In genomic region chr1:150154143-150154542, GRCh38 we compare ENCODE assay signal across 12 cellular contexts. TPM values are rescaled to one million over a fixed set of nuclear protein-coding genes. Genes with fewer than 3 reads are reported as not detected.
DNase-seq lines count a peak whose midpoint lies in the region; ATAC-seq and TF ChIP-seq lines count a peak whose summit lies in the region.
"Had no signal": no experiment of that assay in that cellular context is flagged by ENCODE, and none has a peak within 500 bp of the region (broad histone marks: within the 10 kb centered on the region; RNA-seq: fewer than 3 reads in every experiment).

No MANE protein-coding gene starts in this region.

- no peak for TF ChIP-seq CTCF in left ventricle myocardium inferior (IDR thresholded peaks at IDR 0.05; ENCODE audit: borderline replicate concordance)

- peaks cover 3% of the 10 kb centered on the region for H3K27me3 Mint-ChIP-seq in activated CD4-positive, alpha-beta T cell treated with anti-CD3 and anti-CD28 coated beads, Interleukin-2, amount 10 ng/mL, durations not matched to agents 7 days and 5 days
- no peaks in the 10 kb centered on the region for H3K27me3 Mint-ChIP-seq in activated CD4-positive, alpha-beta T cell treated with anti-CD3 and anti-CD28 coated beads, Interleukin-2, amount 10 ng/mL, durations not matched to agents 24 days and 14 days
- H3K27me3 Mint-ChIP-seq in activated T-helper 1 cell treated with anti-CD3 and anti-CD28 coated beads, Interleukin-12 subunit alpha, Interleukin-12 subunit beta, Interleukin-2, Interleukin-4 antibody, amounts not matched to agents 30 ng/mL and 10 ng/mL and 1 ng/mL, durations not matched to agents 14 hours and 24 hours and 36 hours (ENCODE audit: insufficient read depth): peaks cover 4% of the 10 kb centered on the region
- no peaks in the 10 kb centered on the region for H3K27me3 Mint-ChIP-seq in stimulated activated naive B cell treated with anti-CD40 and anti-IgM and Interleukin-4, amounts not matched to agents 10 μg/mL and 1 μg/mL and 100 μg/mL, for 72 hours
- H3K27me3 Mint-ChIP-seq: activated naive CD4-positive, alpha-beta T cell treated with anti-CD3 and anti-CD28 coated beads, Interleukin-2, amount 50 U/mL, for 24 hours had no signal

- peaks cover 51% of the 10 kb centered on the region for H3K4me1 ChIP-seq in left ventricle myocardium inferior

- POLR2A ChIA-PET in activated CD4-positive, alpha-beta T cell treated with anti-CD3 and anti-CD28 coated beads, Interleukin-2, amount 10 ng/mL, durations not matched to agents 7 days and 5 days (lab: Charles Lee): no interaction called here

- H3K4me1 Mint-ChIP-seq in activated CD4-positive, alpha-beta T cell treated with anti-CD3 and anti-CD28 coated beads, Interleukin-2, amount 10 ng/mL, durations not matched to agents 7 days and 5 days: peaks cover 62% of the 10 kb centered on the region
- peaks cover 47% of the 10 kb centered on the region for H3K4me1 Mint-ChIP-seq in activated CD4-positive, alpha-beta T cell treated with anti-CD3 and anti-CD28 coated beads, Interleukin-2, amount 10 ng/mL, durations not matched to agents 24 days and 14 days
- H3K4me1 Mint-ChIP-seq in activated T-helper 1 cell treated with anti-CD3 and anti-CD28 coated beads, Interleukin-12 subunit alpha, Interleukin-12 subunit beta, Interleukin-2, Interleukin-4 antibody, amounts not matched to agents 30 ng/mL and 10 ng/mL and 1 ng/mL, durations not matched to agents 14 hours and 24 hours and 36 hours (ENCODE audit: low read depth): peaks cover 35% of the 10 kb centered on the region
- H3K4me1 Mint-ChIP-seq in stimulated activated naive B cell treated with anti-CD40 and anti-IgM and Interleukin-4, amounts not matched to agents 10 μg/mL and 1 μg/mL and 100 μg/mL, for 72 hours: peaks cover 55 to 80% of the 10 kb centered on the region in 2 donors

- H3K4me3 Mint-ChIP-seq in activated CD4-positive, alpha-beta T cell treated with anti-CD3 and anti-CD28 coated beads, Interleukin-2, amount 10 ng/mL, durations not matched to agents 7 days and 5 days: no peak overlapping the region
- no peak overlapping the region for H3K4me3 Mint-ChIP-seq in activated CD4-positive, alpha-beta T cell treated with anti-CD3 and anti-CD28 coated beads, Interleukin-2, amount 10 ng/mL, durations not matched to agents 24 days and 14 days
- no peak overlapping the region for H3K4me3 Mint-ChIP-seq in activated T-helper 1 cell treated with anti-CD3 and anti-CD28 coated beads, Interleukin-12 subunit alpha, Interleukin-12 subunit beta, Interleukin-2, Interleukin-4 antibody, amounts not matched to agents 30 ng/mL and 10 ng/mL and 1 ng/mL, durations not matched to agents 14 hours and 24 hours and 36 hours
- H3K4me3 Mint-ChIP-seq in stimulated activated naive B cell treated with anti-CD40 and anti-IgM and Interleukin-4, amounts not matched to agents 10 μg/mL and 1 μg/mL and 100 μg/mL, for 72 hours: peak overlapping the region in 1 of 2 donors; percentile 22
- H3K4me3 Mint-ChIP-seq: activated naive CD4-positive, alpha-beta T cell treated with anti-CD3 and anti-CD28 coated beads, Interleukin-2, amount 50 U/mL, for 24 hours had no signal

- peak overlapping the region; percentile 92 for H3K27ac ChIP-seq in left ventricle myocardium inferior (replicated peaks)

- no peak for DNase-seq in activated CD4-positive, alpha-beta T cell treated with anti-CD3 and anti-CD28 coated beads, Interleukin-2, amount 10 ng/mL, durations not matched to agents 7 days and 5 days
- DNase-seq in activated CD4-positive, alpha-beta T cell treated with anti-CD3 and anti-CD28 coated beads, Interleukin-2, amount 10 ng/mL, durations not matched to agents 24 days and 14 days: no peak
- no peak for DNase-seq in activated T-helper 1 cell treated with anti-CD3 and anti-CD28 coated beads, Interleukin-12 subunit alpha, Interleukin-12 subunit beta, Interleukin-2, Interleukin-4 antibody, amounts not matched to agents 30 ng/mL and 10 ng/mL and 1 ng/mL, durations not matched to agents 14 hours and 24 hours and 36 hours (ENCODE audit: low spot score)
- no peak for DNase-seq in left ventricle myocardium inferior
- no peak for DNase-seq in stimulated activated naive B cell treated with anti-CD40 and anti-IgM and Interleukin-4, amounts not matched to agents 10 μg/mL and 1 μg/mL and 100 μg/mL, for 72 hours
- no peak for DNase-seq in MG63
- DNase-seq in stimulated activated naive CD4-positive, alpha-beta T cell treated with Interleukin-2 at 50 U/mL for 16 hours (lab: John Stamatoyannopoulos, UW): no peak
- DNase-seq: occipital lobe had no signal

- ATAC-seq in stimulated activated naive B cell treated with anti-CD40 and anti-IgM and Interleukin-4, amounts not matched to agents 10 μg/mL and 1 μg/mL and 100 μg/mL, for 72 hours (replicated peaks): no peak
- ATAC-seq in GM18907 (IDR thresholded peaks at IDR 0.05; ENCODE audit: unreplicated experiment): no peak
- ATAC-seq: activated CD4-positive, CD25-positive, alpha-beta regulatory T cell treated with anti-CD3 and anti-CD28 coated beads, Interleukin-2, amount 50 U/mL, for 24 hours had no signal

- H3K9me3 ChIP-seq in left ventricle myocardium inferior (replicated peaks): no peaks in the 10 kb centered on the region
- no peaks in the 10 kb centered on the region for H3K9me3 ChIP-seq in MG63
- H3K9me3 ChIP-seq: tibial nerve had no signal

- peak overlapping the region; percentile 7 for H3K27ac Mint-ChIP-seq in activated CD4-positive, alpha-beta T cell treated with anti-CD3 and anti-CD28 coated beads, Interleukin-2, amount 10 ng/mL, durations not matched to agents 7 days and 5 days
- no peak overlapping the region for H3K27ac Mint-ChIP-seq in activated CD4-positive, alpha-beta T cell treated with anti-CD3 and anti-CD28 coated beads, Interleukin-2, amount 10 ng/mL, durations not matched to agents 24 days and 14 days
- peak overlapping the region; percentile 16 for H3K27ac Mint-ChIP-seq in activated T-helper 1 cell treated with anti-CD3 and anti-CD28 coated beads, Interleukin-12 subunit alpha, Interleukin-12 subunit beta, Interleukin-2, Interleukin-4 antibody, amounts not matched to agents 30 ng/mL and 10 ng/mL and 1 ng/mL, durations not matched to agents 14 hours and 24 hours and 36 hours
- H3K27ac Mint-ChIP-seq in stimulated activated naive B cell treated with anti-CD40 and anti-IgM and Interleukin-4, amounts not matched to agents 10 μg/mL and 1 μg/mL and 100 μg/mL, for 72 hours: peak overlapping the region; percentile 73

- H3K9me3 Mint-ChIP-seq in activated CD4-positive, alpha-beta T cell treated with anti-CD3 and anti-CD28 coated beads, Interleukin-2, amount 10 ng/mL, durations not matched to agents 7 days and 5 days: no peaks in the 10 kb centered on the region
- H3K9me3 Mint-ChIP-seq in activated CD4-positive, alpha-beta T cell treated with anti-CD3 and anti-CD28 coated beads, Interleukin-2, amount 10 ng/mL, durations not matched to agents 24 days and 14 days: no peaks in the 10 kb centered on the region
- H3K9me3 Mint-ChIP-seq in activated T-helper 1 cell treated with anti-CD3 and anti-CD28 coated beads, Interleukin-12 subunit alpha, Interleukin-12 subunit beta, Interleukin-2, Interleukin-4 antibody, amounts not matched to agents 30 ng/mL and 10 ng/mL and 1 ng/mL, durations not matched to agents 14 hours and 24 hours and 36 hours: no peaks in the 10 kb centered on the region
- no peaks in the 10 kb centered on the region for H3K9me3 Mint-ChIP-seq in stimulated activated naive B cell treated with anti-CD40 and anti-IgM and Interleukin-4, amounts not matched to agents 10 μg/mL and 1 μg/mL and 100 μg/mL, for 72 hours
- H3K9me3 Mint-ChIP-seq: activated naive CD4-positive, alpha-beta T cell treated with anti-CD3 and anti-CD28 coated beads, Interleukin-2, amount 50 U/mL, for 24 hours had no signal

- H3K27me3 ChIP-seq in left ventricle myocardium inferior (ENCODE audit: low read depth) (no peaks in the 10 kb centered on the region), MG63 (no peaks in the 10 kb centered on the region)
- H3K27me3 ChIP-seq: tibial nerve had no signal

- peaks cover 58% of the 10 kb centered on the region for H3K36me3 ChIP-seq in left ventricle myocardium inferior
- peaks cover 14% of the 10 kb centered on the region for H3K36me3 ChIP-seq in MG63

- intact Hi-C loops in activated CD4-positive, alpha-beta T cell treated with anti-CD3 and anti-CD28 coated beads, Interleukin-2, amount 10 ng/mL, durations not matched to agents 24 days and 14 days (cut with micrococcal nuclease): no loop called here
- intact Hi-C loops in activated T-helper 1 cell treated with anti-CD3 and anti-CD28 coated beads, Interleukin-12 subunit alpha, Interleukin-12 subunit beta, Interleukin-2, Interleukin-4 antibody, amounts not matched to agents 30 ng/mL and 10 ng/mL and 1 ng/mL, durations not matched to agents 14 hours and 24 hours and 36 hours (cut with micrococcal nuclease): loop anchor here (5.0 kb wide), 2 partner anchors 33 to 227 kb away; partner anchors contain the start of gene SF3B4
- intact Hi-C loops in left ventricle myocardium inferior (cut with micrococcal nuclease): no loop called here

- CTCF ChIA-PET in activated CD4-positive, alpha-beta T cell treated with anti-CD3 and anti-CD28 coated beads, Interleukin-2, amount 10 ng/mL, durations not matched to agents 7 days and 5 days (lab: Charles Lee): interaction anchor here (1.3 to 1.6 kb wide), 2 partner anchors 10 to 11 kb away, joined by 3 to 5 read pairs; no protein-coding TSS in a partner anchor

- peak overlapping the region; percentile 89 for H3K4me3 ChIP-seq in left ventricle myocardium inferior
- H3K4me3 ChIP-seq in MG63: no peak overlapping the region
- H3K4me3 ChIP-seq: tibial nerve had no signal

- H3K36me3 Mint-ChIP-seq in activated CD4-positive, alpha-beta T cell treated with anti-CD3 and anti-CD28 coated beads, Interleukin-2, amount 10 ng/mL, durations not matched to agents 7 days and 5 days (ENCODE audit: low read depth): peaks cover 71% of the 10 kb centered on the region
- peaks cover 63% of the 10 kb centered on the region for H3K36me3 Mint-ChIP-seq in activated CD4-positive, alpha-beta T cell treated with anti-CD3 and anti-CD28 coated beads, Interleukin-2, amount 10 ng/mL, durations not matched to agents 24 days and 14 days (ENCODE audit: low read depth)
- H3K36me3 Mint-ChIP-seq in activated T-helper 1 cell treated with anti-CD3 and anti-CD28 coated beads, Interleukin-12 subunit alpha, Interleukin-12 subunit beta, Interleukin-2, Interleukin-4 antibody, amounts not matched to agents 30 ng/mL and 10 ng/mL and 1 ng/mL, durations not matched to agents 14 hours and 24 hours and 36 hours (ENCODE audit: low read depth): peaks cover 58% of the 10 kb centered on the region
- H3K36me3 Mint-ChIP-seq in stimulated activated naive B cell treated with anti-CD40 and anti-IgM and Interleukin-4, amounts not matched to agents 10 μg/mL and 1 μg/mL and 100 μg/mL, for 72 hours: peaks cover 40 to 68% of the 10 kb centered on the region in 2 donors

RNA-seq across cellular contexts. Expression of gene PLEKHO1, which starts 4.4 kb away (rescaled TPM):
- 10 to 100 TPM; 65.6 to 67.7 TPM for total RNA-seq in activated CD4-positive, alpha-beta T cell treated with anti-CD3 and anti-CD28 coated beads, Interleukin-2, amount 10 ng/mL, durations not matched to agents 7 days and 5 days
- 25.2 and 26.4 TPM in 2 replicates for total RNA-seq in activated CD4-positive, alpha-beta T cell treated with anti-CD3 and anti-CD28 coated beads, Interleukin-2, amount 10 ng/mL, durations not matched to agents 24 days and 14 days
- total RNA-seq in activated T-helper 1 cell treated with anti-CD3 and anti-CD28 coated beads, Interleukin-12 subunit alpha, Interleukin-12 subunit beta, Interleukin-2, Interleukin-4 antibody, amounts not matched to agents 30 ng/mL and 10 ng/mL and 1 ng/mL, durations not matched to agents 14 hours and 24 hours and 36 hours: 27.1 and 35.4 TPM in 2 replicates
- 49.4 TPM for total RNA-seq in left ventricle myocardium inferior
- total RNA-seq in MG63 (2014; rRNA removed; shearing (Covaris generic); ENCODE audit: low replicate concordance): 9.9 and 15.8 TPM in 2 replicates
